In genomic region chr15:38079236-38079635, GRCh38 we compare ENCODE assay signal across 20 cellular contexts.
"Had no signal": no experiment of that assay in that cellular context is flagged by ENCODE, and none has a peak within 500 bp of the region (broad histone marks: within the 10 kb centered on the region; RNA-seq: fewer than 3 reads in every experiment).

No MANE protein-coding gene starts in this region.

- H3K27ac ChIP-seq: heart left ventricle, ovary, right atrium auricular region, tibial artery, upper lobe of left lung, uterus had no signal

- H3K4me3 ChIP-seq: heart left ventricle, ovary, right atrium auricular region, tibial artery, upper lobe of left lung, uterus had no signal

- ATAC-seq: esophagus mucosa, heart left ventricle, natural killer cell had no signal

- DNase-seq: cortex of kidney; effector memory CD4-positive, alpha-beta T cell; heart left ventricle; hypothalamus; kidney glomerular epithelial cell; mammary epithelial cell; natural killer cell; nucleus accumbens; ovary; small intestine; stimulated activated CD4-positive, alpha-beta T cell treated with anti-CD3 and anti-CD28 coated beads, Interleukin-12 subunit alpha, Interleukin-12 subunit beta, amount 100 ng/mL, for 4 hours; stimulated activated naive CD4-positive, alpha-beta T cell; tibial artery; upper lobe of left lung; uterus had no signal

- FAIRE-seq: endometrium, frontal cortex, islet of Langerhans, small intestine had no signal

- H3K36me3 ChIP-seq: heart left ventricle, ovary, right atrium auricular region, tibial artery, upper lobe of left lung, uterus had no signal

- H3K27me3 ChIP-seq: heart left ventricle, ovary, right atrium auricular region, tibial artery, upper lobe of left lung, uterus had no signal

- H3K4me1 ChIP-seq: right atrium auricular region, tibial artery, uterus had no signal

- H3K9me3 ChIP-seq: heart left ventricle, ovary, right atrium auricular region, tibial artery, upper lobe of left lung, uterus had no signal
